ENCODE assay signal across 8 cellular contexts in the genomic region with DNA sequence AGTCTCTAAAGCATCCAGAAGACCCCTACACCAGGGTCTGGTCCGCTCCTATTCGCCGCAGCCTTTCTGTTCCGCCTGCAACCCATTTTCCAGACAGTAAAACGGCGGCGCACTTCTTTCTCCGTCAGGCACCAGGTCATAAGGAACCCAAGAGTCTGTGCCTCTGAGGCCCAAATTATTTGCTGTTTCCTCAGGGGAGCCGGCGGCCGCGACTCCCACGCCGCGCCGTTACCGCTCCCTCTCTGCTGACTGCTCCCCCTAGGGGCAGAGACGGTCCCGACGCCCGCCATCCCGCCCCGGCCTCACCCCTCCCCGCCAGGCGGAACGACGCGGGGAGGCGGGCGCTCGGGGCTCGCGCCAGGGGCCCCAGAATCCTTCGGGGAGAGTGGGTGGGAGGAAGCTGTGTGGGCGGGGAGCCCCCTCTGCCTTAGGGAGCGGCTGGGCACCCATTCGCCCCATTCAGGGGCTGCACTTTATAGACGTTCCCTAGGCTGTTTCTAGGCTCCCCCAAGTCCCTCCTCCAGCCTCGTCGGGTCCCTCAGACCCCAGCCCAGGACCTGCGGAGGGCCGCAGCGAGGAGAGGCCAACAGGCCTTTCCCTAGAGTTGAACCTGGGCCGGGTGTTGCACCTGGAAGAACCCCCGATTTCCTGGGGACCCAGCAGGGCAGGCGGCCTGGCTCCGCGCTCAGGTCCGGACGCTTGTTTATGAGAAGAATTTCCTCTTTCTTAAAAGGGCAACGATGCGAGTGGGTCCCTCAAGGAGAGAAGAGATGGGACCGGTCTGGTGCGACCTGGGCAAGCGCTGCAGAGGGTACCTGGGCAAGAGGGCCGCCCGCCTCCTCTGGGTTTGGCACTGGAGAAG. TPM values are rescaled to one million over a fixed set of nuclear protein-coding genes. Genes with fewer than 3 reads are reported as not detected.
DNase-seq lines count a peak whose midpoint lies in the region; ATAC-seq and TF ChIP-seq lines count a peak whose summit lies in the region.

No MANE protein-coding gene starts in this region.

- peak overlapping the region; percentile 98 for H3K27ac ChIP-seq in temporal lobe (ENCODE audit: low read depth, low read length)

- peak; percentile 83 for TF ChIP-seq CTCF in GM06990 (IDR thresholded peaks at IDR 0.05; ENCODE audit: insufficient read depth, low read length, poor library complexity, severe bottlenecking)

- ATAC-seq in HG02571 (IDR thresholded peaks at IDR 0.05; ENCODE audit: unreplicated experiment) = peak; percentile 42

- H3K4me3 ChIP-seq in GM06990 (replicated peaks; ENCODE audit: low read depth, low read length) = peak overlapping the region; percentile 78

- no peaks in the 10 kb centered on the region for H3K36me3 ChIP-seq in GM06990 (ENCODE audit: control insufficient read depth, insufficient read depth, low read length)

- in situ Hi-C loops in SK-MEL-5 (cut with HindIII; ENCODE audit: low pct_unique_long_range_greater_than_20kb, low sequenced_read_pairs) = no loop called here

- DNase-seq in GM06990 (ENCODE audit: extremely low read depth, insufficient read length) (peak; percentile 98), NAMALWA (ENCODE audit: low spot score) (peak; percentile 96), SK-MEL-5 (ENCODE audit: low read depth, low spot score) (peak; percentile 90), globus pallidus (ENCODE audit: low spot score) (peak; percentile 98), occipital lobe (lab: John Stamatoyannopoulos, UW) (peak; percentile 93)
- peak; percentile 91 for DNase-seq in activated naive CD4-positive, alpha-beta T cell treated with anti-CD3 and anti-CD28 coated beads, Interleukin-2, amount 50 U/mL, for 16 hours

- H3K27me3 ChIP-seq in GM06990 (replicated peaks; ENCODE audit: control insufficient read depth, insufficient read depth, low read length) = no peaks in the 10 kb centered on the region

RNA-seq across cellular contexts. Expression of a gene that starts 3.6 kb away (rescaled TPM):
- 26.9 and 29.6 TPM in 2 replicates for total RNA-seq in SK-MEL-5 (2014; rRNA removed; shearing (Covaris generic))
- 69.8 and 74.6 TPM in 2 replicates for polyA plus RNA-seq in SK-MEL-5 (2015; cell fraction: cytosol; rRNA removed)
- 25.0 and 29.9 TPM in 2 replicates for polyA plus RNA-seq in SK-MEL-5 (2015; cell fraction: nucleus; rRNA removed)
- 13.3 TPM for total RNA-seq in occipital lobe
- 8.6 TPM for total RNA-seq in temporal lobe

RNA-seq across cellular contexts. Expression of a gene that starts 14.0 kb away (rescaled TPM):
- total RNA-seq in SK-MEL-5 (2014; rRNA removed; shearing (Covaris generic)) = 0.11 TPM in 1 of 2 replicates, not detected in the other
- polyA plus RNA-seq in SK-MEL-5 (2015; cell fraction: cytosol; rRNA removed) = 0.14 TPM in 1 of 2 replicates, not detected in the other
- 0.23 TPM in 1 of 2 replicates, not detected in the other for polyA plus RNA-seq in SK-MEL-5 (2015; cell fraction: nucleus; rRNA removed)
- total RNA-seq in occipital lobe = 1.7 TPM
- 2.0 TPM for total RNA-seq in temporal lobe

RNA-seq across cellular contexts. Expression of a gene that starts 22.9 kb away (rescaled TPM):
- 0.05 and 0.11 TPM in 2 replicates for total RNA-seq in SK-MEL-5 (2014; rRNA removed; shearing (Covaris generic))
- 0.28 TPM in 1 of 2 replicates, not detected in the other for polyA plus RNA-seq in SK-MEL-5 (2015; cell fraction: cytosol; rRNA removed)
- polyA plus RNA-seq in SK-MEL-5 (2015; cell fraction: nucleus; rRNA removed) = not detected in 2 replicates
- total RNA-seq in occipital lobe (not detected), temporal lobe (not detected)

RNA-seq across cellular contexts. Expression of a gene that starts 39.4 kb away (rescaled TPM):
- not detected in 2 replicates for total RNA-seq in SK-MEL-5 (2014; rRNA removed; shearing (Covaris generic))
- polyA plus RNA-seq in SK-MEL-5 (2015; cell fraction: cytosol; rRNA removed) = not detected in 2 replicates
- 9.9 TPM in 1 of 2 replicates, not detected in the other for polyA plus RNA-seq in SK-MEL-5 (2015; cell fraction: nucleus; rRNA removed)
- total RNA-seq in occipital lobe (0.31 TPM), temporal lobe (under 0.01 TPM)

Comparison
In these comparisons a context has a peak if more than half of its experiments do, and no peak if none do; other contexts are left out.
1. Peak in every context shown above with its lines: DNase-seq, ATAC-seq, H3K4me3 ChIP-seq and H3K27ac ChIP-seq.